8 cellular contexts compared by ENCODE assay signal in the genomic region with DNA sequence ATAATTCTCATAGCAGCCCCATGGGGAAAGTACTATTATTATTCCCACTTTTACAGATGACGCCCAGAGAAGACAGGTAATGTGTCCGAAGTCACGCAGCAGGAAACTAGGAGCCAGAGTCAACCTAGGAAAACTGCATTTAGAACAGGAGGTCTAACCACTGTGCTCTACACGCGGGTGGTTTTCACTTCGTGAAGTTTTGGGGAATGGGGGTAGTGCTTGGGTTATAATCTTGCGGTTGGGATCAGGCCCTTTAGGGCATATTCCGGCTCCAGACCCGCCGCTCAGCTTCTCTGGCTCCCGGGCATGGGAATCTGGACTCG. TPM values are rescaled to one million over a fixed set of nuclear protein-coding genes. Genes with fewer than 3 reads are reported as not detected.
DNase-seq lines count a peak whose midpoint lies in the region; ATAC-seq and TF ChIP-seq lines count a peak whose summit lies in the region.

No MANE protein-coding gene starts in this region.

- DNase-seq in activated CD4-positive, alpha-beta T cell treated with anti-CD3 and anti-CD28 coated beads for 36 hours = no peak
- no peak for DNase-seq in activated CD4-positive, alpha-beta T cell treated with anti-CD3 and anti-CD28 coated beads for 4 hours
- no peak for DNase-seq in activated naive CD8-positive, alpha-beta T cell treated with anti-CD3 and anti-CD28 coated beads, Interleukin-2, amount 10 ng/mL, durations not matched to agents 7 days and 5 days
- DNase-seq in thoracic aorta (ENCODE audit: low spot score) (no peak), activated gamma-delta T cell (lab: John Stamatoyannopoulos, UW) (no peak), globus pallidus (ENCODE audit: low spot score) (no peak)

- intact Hi-C loops in activated CD4-positive, alpha-beta T cell treated with anti-CD3 and anti-CD28 coated beads for 36 hours (cut with DNase I, micrococcal nuclease) = loop anchor here (1.0 to 10.0 kb wide), 11 partner anchors 46 to 985 kb away; a partner anchor contains a TSS

- H3K4me1 Mint-ChIP-seq in activated CD4-positive, alpha-beta T cell treated with anti-CD3 and anti-CD28 coated beads for 36 hours = peaks cover 21% of the 10 kb centered on the region
- H3K4me1 Mint-ChIP-seq in activated naive CD8-positive, alpha-beta T cell treated with anti-CD3 and anti-CD28 coated beads, Interleukin-2, amount 10 ng/mL, durations not matched to agents 7 days and 5 days = peaks cover 20% of the 10 kb centered on the region

- H3K36me3 ChIP-seq in thoracic aorta = peaks cover 15% of the 10 kb centered on the region

- ATAC-seq in activated CD4-positive, alpha-beta T cell treated with anti-CD3 and anti-CD28 coated beads for 36 hours = no peak
- ATAC-seq in activated naive CD8-positive, alpha-beta T cell treated with anti-CD3 and anti-CD28 coated beads, Interleukin-2, amount 10 ng/mL, durations not matched to agents 7 days and 5 days (ENCODE audit: low read depth) = no peak
- no peak for ATAC-seq in thoracic aorta (ENCODE audit: insufficient number of reproducible peaks, low FRiP score, low read depth)
- ATAC-seq in GM21786 (IDR thresholded peaks at IDR 0.05; ENCODE audit: unreplicated experiment) = no peak

- H3K27me3 ChIP-seq in layer of hippocampus (ENCODE audit: control insufficient read depth, insufficient read depth, low read length) (peaks cover 6% of the 10 kb centered on the region), thoracic aorta (replicated peaks; ENCODE audit: insufficient read depth) (no peaks in the 10 kb centered on the region)

- H3K27me3 Mint-ChIP-seq in activated CD4-positive, alpha-beta T cell treated with anti-CD3 and anti-CD28 coated beads for 36 hours = peaks cover 39% of the 10 kb centered on the region
- H3K27me3 Mint-ChIP-seq in activated naive CD8-positive, alpha-beta T cell treated with anti-CD3 and anti-CD28 coated beads, Interleukin-2, amount 10 ng/mL, durations not matched to agents 7 days and 5 days = peaks cover 58% of the 10 kb centered on the region

- TF ChIP-seq CTCF in thoracic aorta (IDR thresholded peaks at IDR 0.05) = no peak

- POLR2A ChIA-PET in activated CD4-positive, alpha-beta T cell treated with anti-CD3 and anti-CD28 coated beads for 36 hours (lab: Charles Lee) = no interaction called here
- POLR2A ChIA-PET in activated naive CD8-positive, alpha-beta T cell treated with anti-CD3 and anti-CD28 coated beads, Interleukin-2, amount 10 ng/mL, durations not matched to agents 7 days and 5 days (lab: Charles Lee) = no interaction called here

- H3K4me3 Mint-ChIP-seq in activated CD4-positive, alpha-beta T cell treated with anti-CD3 and anti-CD28 coated beads for 36 hours = peak overlapping the region; percentile 84
- peak overlapping the region; percentile 87 for H3K4me3 Mint-ChIP-seq in activated naive CD8-positive, alpha-beta T cell treated with anti-CD3 and anti-CD28 coated beads, Interleukin-2, amount 10 ng/mL, durations not matched to agents 7 days and 5 days

- H3K27ac Mint-ChIP-seq in activated CD4-positive, alpha-beta T cell treated with anti-CD3 and anti-CD28 coated beads for 36 hours = no peak overlapping the region
- H3K27ac Mint-ChIP-seq in activated naive CD8-positive, alpha-beta T cell treated with anti-CD3 and anti-CD28 coated beads, Interleukin-2, amount 10 ng/mL, durations not matched to agents 7 days and 5 days = no peak overlapping the region

- no peaks in the 10 kb centered on the region for H3K9me3 ChIP-seq in thoracic aorta

- peak overlapping the region; percentile 83 for H3K4me3 ChIP-seq in thoracic aorta

- CTCF ChIA-PET in activated CD4-positive, alpha-beta T cell treated with anti-CD3 and anti-CD28 coated beads for 36 hours (lab: Charles Lee) = interaction anchor here (0.6 to 4.2 kb wide), 46 partner anchors 10 to 1534 kb away, joined by 3 to 61 read pairs (median 4); a partner anchor contains a TSS

- peaks cover 34 to 56% of the 10 kb centered on the region in 2 donors for H3K4me1 ChIP-seq in thoracic aorta (ENCODE audit: control insufficient read depth in 1 of 2, low read depth in 2 of 2)

- H3K27ac ChIP-seq in layer of hippocampus (ENCODE audit: low read depth, low read length) (peak overlapping the region; percentile 85), thoracic aorta (peak overlapping the region; percentile 96 to 98)

- H3K36me3 Mint-ChIP-seq in activated CD4-positive, alpha-beta T cell treated with anti-CD3 and anti-CD28 coated beads for 36 hours (ENCODE audit: low read depth) = no peaks in the 10 kb centered on the region
- H3K36me3 Mint-ChIP-seq in activated naive CD8-positive, alpha-beta T cell treated with anti-CD3 and anti-CD28 coated beads, Interleukin-2, amount 10 ng/mL, durations not matched to agents 7 days and 5 days = no peaks in the 10 kb centered on the region

- H3K9me3 Mint-ChIP-seq in activated CD4-positive, alpha-beta T cell treated with anti-CD3 and anti-CD28 coated beads for 36 hours (ENCODE audit: low read depth) = no peaks in the 10 kb centered on the region
- H3K9me3 Mint-ChIP-seq in activated naive CD8-positive, alpha-beta T cell treated with anti-CD3 and anti-CD28 coated beads, Interleukin-2, amount 10 ng/mL, durations not matched to agents 7 days and 5 days = no peaks in the 10 kb centered on the region

RNA-seq across cellular contexts. Expression of a gene that starts 5.2 kb away (rescaled TPM):
- total RNA-seq in activated CD4-positive, alpha-beta T cell treated with anti-CD3 and anti-CD28 coated beads for 36 hours = 1 to 10 TPM; 7.6 to 8.9 TPM
- total RNA-seq in activated naive CD8-positive, alpha-beta T cell treated with anti-CD3 and anti-CD28 coated beads, Interleukin-2, amount 10 ng/mL, durations not matched to agents 7 days and 5 days = 1 to 10 TPM; 9.9 TPM
- total RNA-seq in thoracic aorta = 1,000 to 10,000 TPM in 1 of 2 donors, 100 to 1,000 TPM in 1; 927 to 1,440 TPM

Comparison
In these comparisons a context has a peak if more than half of its experiments do, and no peak if none do; other contexts are left out.
1. RNA of a gene that starts 5.2 kb away (total RNA-seq): 927 to 1,440 TPM in thoracic aorta; 9.9 TPM in activated naive CD8-positive, alpha-beta T cell treated with anti-CD3 and anti-CD28 coated beads, Interleukin-2, amount 10 ng/mL, durations not matched to agents 7 days and 5 days and 7.6 to 8.9 TPM in activated CD4-positive, alpha-beta T cell treated with anti-CD3 and anti-CD28 coated beads for 36 hours; every median in the first group is over 10 times any median in the second.